In genomic region chr3:20853890-20854289, GRCh38 we compare ENCODE assay signal across 22 cellular contexts.
DNase-seq lines count a peak whose midpoint lies in the region; ATAC-seq and TF ChIP-seq lines count a peak whose summit lies in the region.
"Had no signal": no experiment of that assay in that cellular context is flagged by ENCODE, and none has a peak within 500 bp of the region (broad histone marks: within the 10 kb centered on the region; RNA-seq: fewer than 3 reads in every experiment).

No MANE protein-coding gene starts in this region.

- H3F3A ChIP-seq in GM23338 (replicated peaks; ENCODE audit: low read depth), result no peaks in the 10 kb centered on the region

- no peak overlapping the region for H3K4me3 ChIP-seq in GM23338
- H3K4me3 ChIP-seq: A549; BLaER1 treated with 17β-estradiol and CSF1 and Interleukin-3, amounts not matched to agents 10 nM and 100 nM; HAP-1 had no signal

- H3K4me1 Mint-ChIP-seq in GM23338, result peaks cover 14% of the 10 kb centered on the region
- H3K4me1 Mint-ChIP-seq: CD14-positive monocyte; CD8-positive, alpha-beta memory T cell had no signal

- H3K9me3 Mint-ChIP-seq in GM23338, result no peaks in the 10 kb centered on the region
- H3K9me3 Mint-ChIP-seq: HFFc6 had no signal

- no peaks in the 10 kb centered on the region for H3K27me3 Mint-ChIP-seq in GM23338 (ENCODE audit: insufficient read depth, low read depth, poor library complexity)
- H3K27me3 Mint-ChIP-seq: CD4-positive, alpha-beta T cell; CD8-positive, alpha-beta memory T cell had no signal

- H3K27ac Mint-ChIP-seq in GM23338, result no peak overlapping the region
- H3K27ac Mint-ChIP-seq: CD14-positive monocyte; CD4-positive, alpha-beta T cell; CD8-positive, alpha-beta memory T cell; HFFc6 had no signal

- H3K36me3 ChIP-seq in GM23338 (ENCODE audit: insufficient read depth), result no peaks in the 10 kb centered on the region
- H3K36me3 ChIP-seq: BE2C; BLaER1 treated with 17β-estradiol and CSF1 and Interleukin-3, amounts not matched to agents 10 nM and 100 nM; HAP-1 had no signal

- no peak for TF ChIP-seq CTCF in GM23338 (conservative IDR thresholded peaks at IDR 0.05; ENCODE audit: low read depth in 2 of 2)

- H3K79me2 ChIP-seq in GM23338 (replicated peaks; ENCODE audit: insufficient read depth), result no peaks in the 10 kb centered on the region

- ATAC-seq in GM23338, result no peak; the same call in 2 of the 3 replicates
- no peak for ATAC-seq in HG02678 (IDR thresholded peaks at IDR 0.05; ENCODE audit: unreplicated experiment)
- ATAC-seq: A549 had no signal

- H3K4me2 ChIP-seq in GM23338, result peak overlapping the region; percentile 39; the same call in 1 of the 2 replicates
- H3K4me2 ChIP-seq: A549; BLaER1 treated with 17β-estradiol and CSF1 and Interleukin-3, amounts not matched to agents 10 nM and 100 nM had no signal

- H3K36me3 Mint-ChIP-seq in GM23338 (ENCODE audit: low read depth), result no peaks in the 10 kb centered on the region; the same call in 2 of the 3 replicates
- H3K36me3 Mint-ChIP-seq: CD14-positive monocyte; CD8-positive, alpha-beta memory T cell had no signal

- no peak overlapping the region for H2AFZ ChIP-seq in GM23338

- no peak overlapping the region for H3K27ac ChIP-seq in GM23338 (ENCODE audit: low read depth)
- H3K27ac ChIP-seq: A549; BLaER1 treated with 17β-estradiol and CSF1 and Interleukin-3, amounts not matched to agents 10 nM and 100 nM had no signal

- DNase-seq in GM23338 (ENCODE audit: low spot score), result no peak
- peak; percentile 2 for DNase-seq in astrocyte of the hippocampus (ENCODE audit: low read depth, low spot score)
- peak; percentile 18 for DNase-seq in left kidney (ENCODE audit: low read depth, low spot score)
- DNase-seq in stimulated activated CD4-positive, alpha-beta T cell treated with anti-CD3 and anti-CD28 coated beads, Interleukin-15, amount 100 ng/mL, for 24 hours, result no peak
- DNase-seq in G401 (ENCODE audit: low spot score), result no peak
- DNase-seq: 8988T; ACHN; AML-193; BE2C; CD4-positive, alpha-beta T cell; CD8-positive, alpha-beta memory T cell; DMS 273 treated with DMSO at 0.1 percent for 48 hours; DMS79; EL; GF-D8; GOT3; HFFc6 had no signal

- H4K20me1 ChIP-seq in GM23338 (replicated peaks; ENCODE audit: insufficient read depth), result no peaks in the 10 kb centered on the region
- H4K20me1 ChIP-seq: BLaER1 treated with 17β-estradiol and CSF1 and Interleukin-3, amounts not matched to agents 10 nM and 100 nM had no signal

- H3K9me2 ChIP-seq in GM23338 (ENCODE audit: insufficient read depth), result no peaks in the 10 kb centered on the region

- H3K27me3 ChIP-seq in GM23338 (ENCODE audit: insufficient read depth), result peaks cover 15% of the 10 kb centered on the region
- H3K27me3 ChIP-seq: BE2C; BLaER1 treated with 17β-estradiol and CSF1 and Interleukin-3, amounts not matched to agents 10 nM and 100 nM had no signal

- no peak overlapping the region for H3K4me3 Mint-ChIP-seq in GM23338
- H3K4me3 Mint-ChIP-seq: CD14-positive monocyte; CD4-positive, alpha-beta T cell; CD8-positive, alpha-beta memory T cell; HFFc6 had no signal

- peaks cover 24% of the 10 kb centered on the region; the same call in 1 of the 2 replicates for H3K4me1 ChIP-seq in GM23338 (ENCODE audit: insufficient read depth)
- H3K4me1 ChIP-seq: A549; BE2C; BLaER1 treated with 17β-estradiol and CSF1 and Interleukin-3, amounts not matched to agents 10 nM and 100 nM had no signal

- in situ Hi-C loops in G401 (cut with HindIII; ENCODE audit: low sequenced_read_pairs), result no loop called here

TF ChIP-seq in GM23338, 12 proteins besides CTCF, POLR2A, EP300 and RAD21 (continues in another document):
- no peak for TF ChIP-seq JUNB (IDR thresholded peaks at IDR 0.05; ENCODE audit: unreplicated experiment)
- TF ChIP-seq ZNF114 (CRISPR knock-in tag; IDR thresholded peaks at IDR 0.05), result no peak
- no peak for TF ChIP-seq STAT1 (IDR thresholded peaks at IDR 0.05; ENCODE audit: unreplicated experiment)
- no peak for TF ChIP-seq ZNF462 (CRISPR knock-in tag; IDR thresholded peaks at IDR 0.05)
- no peak for TF ChIP-seq EZH2 (IDR thresholded peaks at IDR 0.05; ENCODE audit: low read depth, unreplicated experiment)
- TF ChIP-seq ETS1 (IDR thresholded peaks at IDR 0.05), result no peak
- no peak for TF ChIP-seq POLR2AphosphoS5 (IDR thresholded peaks at IDR 0.05; ENCODE audit: low read depth)
- no peak for TF ChIP-seq EZH2phosphoT487 (IDR thresholded peaks at IDR 0.05; ENCODE audit: unreplicated experiment)
- TF ChIP-seq ZNF331 (CRISPR knock-in tag; IDR thresholded peaks at IDR 0.05; ENCODE audit: low read depth), result no peak

Comparison
In these comparisons a context has a peak if more than half of its experiments do, and no peak if none do; other contexts are left out.
1. DNase-seq: peak in astrocyte of the hippocampus (single experiment) and left kidney (single experiment); none in GM23338 (single experiment), stimulated activated CD4-positive, alpha-beta T cell treated with anti-CD3 and anti-CD28 coated beads, Interleukin-15, amount 100 ng/mL, for 24 hours (single experiment) and G401 (single experiment).